17 cellular contexts compared by ENCODE assay signal in the genomic region with DNA sequence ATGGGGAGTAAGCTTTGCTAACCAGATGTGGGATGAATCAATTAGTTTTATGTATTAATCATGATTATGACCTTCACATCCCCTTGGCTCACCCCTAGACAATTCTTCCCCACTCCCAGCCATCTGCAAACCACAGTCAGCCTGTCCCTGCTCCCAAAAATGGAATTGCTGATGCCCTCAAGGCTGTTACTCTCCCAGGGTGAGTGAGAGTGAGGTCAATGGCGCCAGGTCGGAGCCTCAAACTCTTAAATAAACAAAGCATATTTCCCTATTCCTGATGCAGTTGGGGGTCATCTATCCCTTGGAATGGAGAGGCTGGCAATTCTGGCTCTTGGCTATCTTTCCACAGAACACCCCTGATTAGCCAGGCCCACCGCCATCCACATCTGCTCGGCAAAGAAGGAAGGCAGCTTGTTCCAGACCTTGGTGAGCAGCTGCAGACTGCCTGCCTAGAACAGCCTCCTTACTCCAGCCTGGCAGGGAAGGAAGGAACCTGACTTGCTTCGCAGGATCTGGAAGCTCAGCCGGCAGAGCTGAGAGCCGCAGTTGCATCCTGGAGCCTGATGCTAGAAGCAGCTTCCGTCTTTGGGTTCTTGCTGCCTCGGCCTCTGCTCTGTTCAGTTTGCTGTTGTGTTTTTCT. TPM values are rescaled to one million over a fixed set of nuclear protein-coding genes. Genes with fewer than 3 reads are reported as not detected.
DNase-seq lines count a peak whose midpoint lies in the region; ATAC-seq and TF ChIP-seq lines count a peak whose summit lies in the region.
"Had no signal": no experiment of that assay in that cellular context is flagged by ENCODE, and none has a peak within 500 bp of the region (broad histone marks: within the 10 kb centered on the region; RNA-seq: fewer than 3 reads in every experiment).

No MANE protein-coding gene starts in this region.

- H3K4me2 ChIP-seq in IMR-90 (ENCODE audit: low read depth, low read length): no peak overlapping the region

- H2AK5ac ChIP-seq in IMR-90 (ENCODE audit: low read depth, low read length): no peak overlapping the region

- H3K36me3 ChIP-seq in IMR-90 (ENCODE audit: control insufficient read depth, insufficient read depth, low read length) (no peaks in the 10 kb centered on the region), mucosa of stomach (ENCODE audit: control insufficient read depth, insufficient read depth, low read length) (no peaks in the 10 kb centered on the region)

- no peak overlapping the region for H2BK15ac ChIP-seq in IMR-90 (ENCODE audit: low read depth, low read length)

- no peak overlapping the region for H4K8ac ChIP-seq in IMR-90 (ENCODE audit: low read depth in 2 of 2, low read length in 2 of 2)

- H3K14ac ChIP-seq in IMR-90 (replicated peaks; ENCODE audit: low read depth, low read length): no peak overlapping the region

- no peak overlapping the region for H3K4me3 ChIP-seq in IMR-90 (ENCODE audit: insufficient read depth, low read depth, low read length)
- H3K4me3 ChIP-seq in mucosa of stomach (ENCODE audit: low read length): no peak overlapping the region

- dilution Hi-C loops in IMR-90 (cut with HindIII; ENCODE audit: low sequenced_read_pairs, unreplicated experiment): no loop called here

- H3K56ac ChIP-seq in IMR-90 (ENCODE audit: extremely low read depth, insufficient read depth, low read length): no peak overlapping the region

- H2AFZ ChIP-seq in IMR-90 (replicated peaks; ENCODE audit: low read length, poor library complexity): peak overlapping the region; percentile 11

- H3K27me3 ChIP-seq in IMR-90 (ENCODE audit: control insufficient read depth, insufficient read depth, low read length) (peaks cover 73% of the 10 kb centered on the region), mucosa of stomach (ENCODE audit: control insufficient read depth, insufficient read depth, low read length) (peaks cover 2% of the 10 kb centered on the region)

- no peak overlapping the region for H4K5ac ChIP-seq in IMR-90 (ENCODE audit: low read depth, low read length)

- H3K9me3 ChIP-seq in IMR-90 (ENCODE audit: control insufficient read depth, insufficient read depth, low read length): no peaks in the 10 kb centered on the region
- H3K9me3 ChIP-seq in mucosa of stomach (ENCODE audit: control insufficient read depth, low read length): no peaks in the 10 kb centered on the region

- H3K79me1 ChIP-seq in IMR-90 (ENCODE audit: low read depth in 1 of 2, low read length in 2 of 2): no peaks in the 10 kb centered on the region

- H2BK5ac ChIP-seq in IMR-90 (ENCODE audit: low read depth, low read length, poor library complexity, severe bottlenecking): no peak overlapping the region

- H3K36me3 Mint-ChIP-seq in endothelial cell (ENCODE audit: low read depth, unreplicated experiment): no peaks in the 10 kb centered on the region

- no peaks in the 10 kb centered on the region for H3K9me1 ChIP-seq in IMR-90 (ENCODE audit: insufficient read depth, low read length)

- no peak overlapping the region for H4K91ac ChIP-seq in IMR-90 (ENCODE audit: insufficient read depth, low read depth, low read length)

- in situ Hi-C loops in IMR-90 (cut with MboI; ENCODE audit: low sequenced_read_pairs): no loop called here

- BruUV-seq in IMR-90 (replicated peaks; lab: Mats Ljungman, UMichigan): no TSS peak

- H3K4ac ChIP-seq in IMR-90 (ENCODE audit: low read depth, low read length): no peak overlapping the region

- peaks cover 25% of the 10 kb centered on the region for H3K27me3 Mint-ChIP-seq in endothelial cell (ENCODE audit: unreplicated experiment)

- DNase-seq in IMR-90 (no peak), endothelial cell (ENCODE audit: low spot score) (peak; percentile 27), NCI-H1417 (lab: John Stamatoyannopoulos, UW) (no peak), activated gamma-delta T cell treated with Interleukin-2 at 50 U/mL for 16 hours (no peak), Kasumi-1 (lab: John Stamatoyannopoulos, UW) (no peak), NCI-H774 (lab: John Stamatoyannopoulos, UW) (no peak)
- DNase-seq: CD4-positive, alpha-beta T cell; KG1; NCI-H1048; NCI-H226; NCI-H524 treated with DMSO at 0.1 percent for 48 hours; OCI-M1; RPMI8226; SIG-M5 had no signal

- H2AK9ac ChIP-seq in IMR-90 (replicated peaks; ENCODE audit: low read depth, low read length, poor library complexity): no peak overlapping the region

- ATAC-seq in IMR-90 (ENCODE audit: low read depth): no peak
- ATAC-seq: HCT116 had no signal

- no peak for TF ChIP-seq POLR2A in IMR-90 (IDR thresholded peaks at IDR 0.05; ENCODE audit: low read depth, low read length)

- H3K9ac ChIP-seq in IMR-90 (ENCODE audit: low read depth, low read length) (no peak overlapping the region), mucosa of stomach (ENCODE audit: low read length) (peak overlapping the region; percentile 54)

- H2BK120ac ChIP-seq in IMR-90 (ENCODE audit: low read depth, low read length): no peak overlapping the region

- H3K27ac Mint-ChIP-seq in endothelial cell (ENCODE audit: unreplicated experiment): no peak overlapping the region
- H3K27ac Mint-ChIP-seq: B cell; CD4-positive, alpha-beta T cell had no signal

- POLR2A ChIA-PET in IMR-90 (lab: Charles Lee; ENCODE audit: unreplicated experiment): no interaction called here

- H3K23ac ChIP-seq in IMR-90 (ENCODE audit: low read depth, low read length): no peak overlapping the region

- H3K4me1 Mint-ChIP-seq in endothelial cell (ENCODE audit: unreplicated experiment): peaks cover 13% of the 10 kb centered on the region

- H4K20me1 ChIP-seq in IMR-90 (ENCODE audit: insufficient read depth, low read length): no peaks in the 10 kb centered on the region

- no peak for TF ChIP-seq RAD21 in IMR-90 (IDR thresholded peaks at IDR 0.05; ENCODE audit: low read length)

- TF ChIP-seq CTCF in IMR-90 (conservative IDR thresholded peaks at IDR 0.05; ENCODE audit: low read depth, low read length) (no peak), endothelial cell (IDR thresholded peaks at IDR 0.05; ENCODE audit: unreplicated experiment) (no peak)

- intact Hi-C loops in IMR-90 (cut with micrococcal nuclease): no loop called here

- no CpG with 5 or more reads among the region's 9 CpGs for WGBS in IMR-90 (ENCODE audit: extremely low coverage in 2 of 2, insufficient read length in 1 of 2), 2 experiments

- H3K4me1 ChIP-seq in IMR-90 (ENCODE audit: control insufficient read depth, insufficient read depth, low read length) (no peaks in the 10 kb centered on the region), mucosa of stomach (ENCODE audit: control insufficient read depth, insufficient read depth, low read length) (peaks cover 91% of the 10 kb centered on the region)

- no peak overlapping the region for H3K4me3 Mint-ChIP-seq in endothelial cell (ENCODE audit: unreplicated experiment)
- H3K4me3 Mint-ChIP-seq: B cell; CD4-positive, alpha-beta T cell had no signal

- no peak overlapping the region for H3K27ac ChIP-seq in IMR-90 (ENCODE audit: insufficient read depth, low read length)

- no peak overlapping the region for H2BK20ac ChIP-seq in IMR-90 (ENCODE audit: low read depth, low read length)

- no peak overlapping the region for H3K18ac ChIP-seq in IMR-90 (ENCODE audit: low read depth, low read length)

- no peaks in the 10 kb centered on the region for H3K9me3 Mint-ChIP-seq in endothelial cell (ENCODE audit: unreplicated experiment)
- H3K9me3 Mint-ChIP-seq: CD4-positive, alpha-beta T cell had no signal

- CTCF ChIA-PET in IMR-90 (lab: Yijun Ruan, JAX): no interaction called here

TF ChIP-seq in IMR-90, 13 proteins besides CTCF, POLR2A, EP300 and RAD21:
- TF ChIP-seq RCOR1 (IDR thresholded peaks at IDR 0.05; ENCODE audit: insufficient replicate concordance, low read length) (no peak), RFX5 (IDR thresholded peaks at IDR 0.05; ENCODE audit: low read depth, low read length) (no peak), CHD1 (IDR thresholded peaks at IDR 0.05; ENCODE audit: low read depth, low read length) (no peak), BHLHE40 (IDR thresholded peaks at IDR 0.05; ENCODE audit: low read depth, low read length) (no peak), NFE2L2 (IDR thresholded peaks at IDR 0.05; ENCODE audit: low read depth, low read length) (no peak), SMC3 (IDR thresholded peaks at IDR 0.05; ENCODE audit: low read depth, low read length) (no peak), MXI1 (IDR thresholded peaks at IDR 0.05; ENCODE audit: borderline replicate concordance, low read depth, low read length) (no peak), MAFK (IDR thresholded peaks at IDR 0.05; ENCODE audit: low read depth, low read length) (no peak), FOS (IDR thresholded peaks at IDR 0.05; ENCODE audit: low read depth, low read length) (no peak), USF2 (IDR thresholded peaks at IDR 0.05; ENCODE audit: low read depth, low read length) (no peak), ELK1 (IDR thresholded peaks at IDR 0.05; ENCODE audit: borderline replicate concordance, low read depth, low read length) (no peak), CEBPB (IDR thresholded peaks at IDR 0.05; ENCODE audit: low read depth, low read length) (no peak), MAZ (IDR thresholded peaks at IDR 0.05; ENCODE audit: borderline replicate concordance, low read depth, low read length) (no peak)
TF ChIP-seq in IMR-90: peak in this region for 0.

RNA-seq across cellular contexts. Expression of gene SMUG1, which starts 57.0 kb away (rescaled TPM):
- 25.8 and 45.2 TPM in 2 replicates for total RNA-seq in IMR-90 (2012; rRNA removed)
- polyA plus RNA-seq in IMR-90 (2012; rRNA removed): 36.3 and 37.3 TPM in 2 replicates
- 26.8 and 48.8 TPM in 2 replicates for polyA plus RNA-seq in IMR-90 (2012; cell fraction: cytosol; rRNA removed)
- polyA plus RNA-seq in IMR-90 (2012; cell fraction: nucleus; rRNA removed; ENCODE audit: low replicate concordance): 36.2 and 50.9 TPM in 2 replicates
- total RNA-seq in endothelial cell (ENCODE audit: unreplicated experiment): 24.2 TPM
